ENCODE assay signal across 15 cellular contexts in the genomic region with DNA sequence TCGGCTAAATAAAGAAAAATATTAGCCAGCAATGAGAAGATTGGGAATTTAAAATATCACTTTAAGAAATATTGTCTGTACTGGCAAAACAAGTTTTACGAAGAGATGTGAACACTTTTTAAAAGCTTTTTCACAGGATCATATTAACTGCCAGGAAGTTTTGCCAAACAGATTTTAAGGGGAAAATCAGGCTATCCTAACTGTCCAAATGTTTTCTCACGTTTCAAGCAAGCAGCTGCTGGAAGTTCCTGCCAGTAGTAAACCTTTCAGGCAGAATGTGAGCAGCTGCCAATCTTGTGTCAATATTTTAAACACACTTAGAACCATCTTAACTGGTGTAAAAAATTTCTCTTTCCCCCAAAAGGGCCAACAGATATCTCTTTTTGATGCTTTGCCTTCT.
"Had no signal": no experiment of that assay in that cellular context is flagged by ENCODE, and none has a peak within 500 bp of the region (broad histone marks: within the 10 kb centered on the region; RNA-seq: fewer than 3 reads in every experiment).

No MANE protein-coding gene starts in this region.

- H3K4me1 ChIP-seq: heart right ventricle, thyroid gland had no signal

- H3K27me3 Mint-ChIP-seq: activated naive CD4-positive, alpha-beta T cell treated with anti-CD3 and anti-CD28 coated beads, Interleukin-2, amount 50 U/mL, for 24 hours; brain; central memory CD8-positive, alpha-beta T cell had no signal

- H3K36me3 Mint-ChIP-seq: activated naive CD4-positive, alpha-beta T cell treated with anti-CD3 and anti-CD28 coated beads, Interleukin-2, amount 50 U/mL, for 24 hours; brain; stimulated activated effector memory CD8-positive, alpha-beta T cell treated with anti-CD3 and anti-CD28 coated beads, Interleukin-12 subunit alpha, Interleukin-12 subunit beta, amount 100 ng/mL, for 72 hours had no signal

- H3K4me1 Mint-ChIP-seq: activated naive CD4-positive, alpha-beta T cell treated with anti-CD3 and anti-CD28 coated beads, Interleukin-2, amount 50 U/mL, for 24 hours; central memory CD8-positive, alpha-beta T cell; stimulated activated effector memory CD8-positive, alpha-beta T cell treated with anti-CD3 and anti-CD28 coated beads, Interleukin-12 subunit alpha, Interleukin-12 subunit beta, amount 100 ng/mL, for 72 hours had no signal

- H3K36me3 ChIP-seq: heart right ventricle, thyroid gland had no signal

- H3K27me3 ChIP-seq: heart right ventricle, thyroid gland had no signal

- H3K9me3 ChIP-seq: heart right ventricle, thyroid gland had no signal

- H3K27ac Mint-ChIP-seq: activated naive CD4-positive, alpha-beta T cell treated with anti-CD3 and anti-CD28 coated beads, Interleukin-2, amount 50 U/mL, for 24 hours; stimulated activated effector memory CD8-positive, alpha-beta T cell treated with anti-CD3 and anti-CD28 coated beads, Interleukin-12 subunit alpha, Interleukin-12 subunit beta, amount 100 ng/mL, for 72 hours had no signal

- DNase-seq: activated effector memory CD4-positive, alpha-beta T cell treated with Interleukin-2 at 50 U/mL for 16 hours; activated T-cell treated with anti-CD3 and anti-CD28 coated beads, Interleukin-2, amount 50 U/mL, for 1 hour; amniotic stem cell; cortex of kidney; effector CD8-positive, alpha-beta T cell; heart right ventricle; mesendoderm; right cardiac atrium; small intestine; thyroid gland had no signal

- H3K27ac ChIP-seq: heart right ventricle, thyroid gland had no signal

- ATAC-seq: activated CD4-positive, CD25-positive, alpha-beta regulatory T cell treated with anti-CD3 and anti-CD28 coated beads, Interleukin-2, amount 50 U/mL, for 24 hours; right cardiac atrium; stimulated activated effector memory CD8-positive, alpha-beta T cell treated with anti-CD3 and anti-CD28 coated beads, Interleukin-12 subunit alpha, Interleukin-12 subunit beta, amount 100 ng/mL, for 72 hours had no signal

- H3K4me3 ChIP-seq: heart right ventricle, thyroid gland had no signal

- H3K4me3 Mint-ChIP-seq: activated naive CD4-positive, alpha-beta T cell treated with anti-CD3 and anti-CD28 coated beads, Interleukin-2, amount 50 U/mL, for 24 hours; central memory CD8-positive, alpha-beta T cell; stimulated activated effector memory CD8-positive, alpha-beta T cell treated with anti-CD3 and anti-CD28 coated beads, Interleukin-12 subunit alpha, Interleukin-12 subunit beta, amount 100 ng/mL, for 72 hours had no signal
